2 cellular contexts compared by ENCODE assay signal in the genomic region with DNA sequence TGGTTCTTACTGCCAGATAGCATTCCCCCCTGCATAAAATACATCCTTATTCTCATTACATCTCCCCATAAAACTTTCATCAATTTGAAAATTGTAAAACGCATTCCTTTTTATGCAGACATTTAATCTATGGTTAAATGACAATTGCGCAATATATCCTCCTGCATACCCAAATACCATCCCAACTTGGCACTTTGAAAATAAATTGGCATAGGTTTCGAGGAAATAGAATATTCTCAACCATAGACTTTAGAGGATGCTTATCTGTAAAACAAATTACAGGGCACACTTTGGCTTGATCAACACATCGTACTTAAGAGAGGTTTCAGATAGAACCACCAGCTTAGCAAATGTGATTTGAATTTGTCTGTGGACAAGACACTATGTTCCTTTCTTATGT.
A peak's percentile ranks its signal among the peaks of the same experiment; 100 is the strongest.
TF ChIP-seq lines count a peak whose summit lies in the region.

No MANE protein-coding gene starts in this region.

TF ChIP-seq in H1, 55 proteins besides CTCF, POLR2A, EP300 and RAD21:
- TF ChIP-seq CEBPB (IDR thresholded peaks at IDR 0.05; ENCODE audit: low read depth, low read length), result peak; percentile 94
- TF ChIP-seq TAF1 (IDR thresholded peaks at IDR 0.05; ENCODE audit: low read depth, low read length), result no peak

TF ChIP-seq in SK-N-SH, 30 proteins besides CTCF, POLR2A, EP300 and RAD21:
- TF ChIP-seq NRF1 (IDR thresholded peaks at IDR 0.05; ENCODE audit: low read depth, low read length), result no peak
- TF ChIP-seq GATA2 (CRISPR knock-in tag; IDR thresholded peaks at IDR 0.05), result no peak
- TF ChIP-seq TCF12 (IDR thresholded peaks at IDR 0.05), result no peak
- no peak for TF ChIP-seq ELF1 (IDR thresholded peaks at IDR 0.05)
- TF ChIP-seq FOSL2 (IDR thresholded peaks at IDR 0.05; ENCODE audit: borderline replicate concordance, low read depth), result no peak
- TF ChIP-seq, protein P1, sequence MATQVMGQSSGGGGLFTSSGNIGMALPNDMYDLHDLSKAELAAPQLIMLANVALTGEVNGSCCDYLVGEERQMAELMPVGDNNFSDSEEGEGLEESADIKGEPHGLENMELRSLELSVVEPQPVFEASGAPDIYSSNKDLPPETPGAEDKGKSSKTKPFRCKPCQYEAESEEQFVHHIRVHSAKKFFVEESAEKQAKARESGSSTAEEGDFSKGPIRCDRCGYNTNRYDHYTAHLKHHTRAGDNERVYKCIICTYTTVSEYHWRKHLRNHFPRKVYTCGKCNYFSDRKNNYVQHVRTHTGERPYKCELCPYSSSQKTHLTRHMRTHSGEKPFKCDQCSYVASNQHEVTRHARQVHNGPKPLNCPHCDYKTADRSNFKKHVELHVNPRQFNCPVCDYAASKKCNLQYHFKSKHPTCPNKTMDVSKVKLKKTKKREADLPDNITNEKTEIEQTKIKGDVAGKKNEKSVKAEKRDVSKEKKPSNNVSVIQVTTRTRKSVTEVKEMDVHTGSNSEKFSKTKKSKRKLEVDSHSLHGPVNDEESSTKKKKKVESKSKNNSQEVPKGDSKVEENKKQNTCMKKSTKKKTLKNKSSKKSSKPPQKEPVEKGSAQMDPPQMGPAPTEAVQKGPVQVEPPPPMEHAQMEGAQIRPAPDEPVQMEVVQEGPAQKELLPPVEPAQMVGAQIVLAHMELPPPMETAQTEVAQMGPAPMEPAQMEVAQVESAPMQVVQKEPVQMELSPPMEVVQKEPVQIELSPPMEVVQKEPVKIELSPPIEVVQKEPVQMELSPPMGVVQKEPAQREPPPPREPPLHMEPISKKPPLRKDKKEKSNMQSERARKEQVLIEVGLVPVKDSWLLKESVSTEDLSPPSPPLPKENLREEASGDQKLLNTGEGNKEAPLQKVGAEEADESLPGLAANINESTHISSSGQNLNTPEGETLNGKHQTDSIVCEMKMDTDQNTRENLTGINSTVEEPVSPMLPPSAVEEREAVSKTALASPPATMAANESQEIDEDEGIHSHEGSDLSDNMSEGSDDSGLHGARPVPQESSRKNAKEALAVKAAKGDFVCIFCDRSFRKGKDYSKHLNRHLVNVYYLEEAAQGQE (IDR thresholded peaks at IDR 0.05; ENCODE audit: low read depth, low read length), result no peak
